In genomic region chr7:157691521-157692155, GRCh38 we compare ENCODE assay signal across 8 cellular contexts.
A peak's percentile ranks its signal among the peaks of the same experiment; 100 is the strongest.
DNase-seq lines count a peak whose midpoint lies in the region; ATAC-seq and TF ChIP-seq lines count a peak whose summit lies in the region.

No MANE protein-coding gene starts in this region.

- intact Hi-C loops in activated CD8-positive, alpha-beta T cell treated with anti-CD3 and anti-CD28 coated beads for 36 hours (cut with micrococcal nuclease): no loop called here
- intact Hi-C loops in MCF 10A (cut with micrococcal nuclease): no loop called here

- no peak overlapping the region for H3K9ac ChIP-seq in smooth muscle cell (ENCODE audit: low read depth)

- H3K4me3 Mint-ChIP-seq in activated CD8-positive, alpha-beta T cell treated with anti-CD3 and anti-CD28 coated beads for 36 hours: peak overlapping the region; percentile 19
- H3K4me3 Mint-ChIP-seq in MCF 10A (ENCODE audit: unreplicated experiment): no peak overlapping the region

- H3K9me3 ChIP-seq in hepatocyte (ENCODE audit: low read depth) (no peaks in the 10 kb centered on the region), smooth muscle cell (replicated peaks; ENCODE audit: low read depth) (no peaks in the 10 kb centered on the region)

- POLR2A ChIA-PET in activated CD8-positive, alpha-beta T cell treated with anti-CD3 and anti-CD28 coated beads for 36 hours (lab: Charles Lee): no interaction called here
- POLR2A ChIA-PET in MCF 10A (lab: Yijun Ruan, JAX): no interaction called here

- no peak overlapping the region for H3K27ac Mint-ChIP-seq in activated CD8-positive, alpha-beta T cell treated with anti-CD3 and anti-CD28 coated beads for 36 hours
- no peak overlapping the region for H3K27ac Mint-ChIP-seq in MCF 10A (ENCODE audit: low read depth, unreplicated experiment)

- H3K4me3 ChIP-seq in hepatocyte (no peak overlapping the region), smooth muscle cell (peak overlapping the region; percentile 18)

- H3K4me1 ChIP-seq in hepatocyte (ENCODE audit: insufficient read depth) (peaks cover 9% of the 10 kb centered on the region), smooth muscle cell (ENCODE audit: low read depth) (peaks cover 35% of the 10 kb centered on the region)

- no TSS peak for BruUV-seq in MCF 10A (replicated peaks; lab: Mats Ljungman, UMichigan)

- ATAC-seq in activated CD8-positive, alpha-beta T cell treated with anti-CD3 and anti-CD28 coated beads for 36 hours: no peak

- no peak for TF ChIP-seq CTCF in activated CD8-positive, alpha-beta T cell treated with anti-CD3 and anti-CD28 coated beads for 36 hours (IDR thresholded peaks at IDR 0.05)
- TF ChIP-seq CTCF in hepatocyte (IDR thresholded peaks at IDR 0.05; ENCODE audit: poor library complexity) (no peak), smooth muscle cell (IDR thresholded peaks at IDR 0.05; ENCODE audit: borderline replicate concordance, insufficient read depth, poor library complexity, severe bottlenecking) (no peak), MCF 10A (IDR thresholded peaks at IDR 0.05; ENCODE audit: unreplicated experiment) (no peak)

- peaks cover 20% of the 10 kb centered on the region for H3K4me1 Mint-ChIP-seq in activated CD8-positive, alpha-beta T cell treated with anti-CD3 and anti-CD28 coated beads for 36 hours (ENCODE audit: low read depth)
- H3K4me1 Mint-ChIP-seq in MCF 10A (ENCODE audit: insufficient read depth, unreplicated experiment): no peaks in the 10 kb centered on the region

- H4K20me1 ChIP-seq in hepatocyte (ENCODE audit: insufficient read depth, poor library complexity, severe bottlenecking) (no peaks in the 10 kb centered on the region), smooth muscle cell (ENCODE audit: low read depth) (no peaks in the 10 kb centered on the region)

- no peaks in the 10 kb centered on the region for H3K36me3 Mint-ChIP-seq in activated CD8-positive, alpha-beta T cell treated with anti-CD3 and anti-CD28 coated beads for 36 hours (ENCODE audit: low read depth)
- H3K36me3 Mint-ChIP-seq in MCF 10A (ENCODE audit: insufficient read depth, unreplicated experiment): no peaks in the 10 kb centered on the region

- peaks cover 48% of the 10 kb centered on the region for H3K27me3 Mint-ChIP-seq in activated CD8-positive, alpha-beta T cell treated with anti-CD3 and anti-CD28 coated beads for 36 hours
- peaks cover 4% of the 10 kb centered on the region for H3K27me3 Mint-ChIP-seq in MCF 10A (ENCODE audit: insufficient read depth, unreplicated experiment)

- H3F3A ChIP-seq in smooth muscle cell (ENCODE audit: low read depth): no peaks in the 10 kb centered on the region

- H3K27ac ChIP-seq in hepatocyte: no peak overlapping the region
- no peak overlapping the region for H3K27ac ChIP-seq in smooth muscle cell (ENCODE audit: low read depth)

- H2AFZ ChIP-seq in hepatocyte (no peak overlapping the region), smooth muscle cell (ENCODE audit: low read depth) (no peak overlapping the region)

- H3K9me2 ChIP-seq in hepatocyte (replicated peaks; ENCODE audit: insufficient read depth): no peaks in the 10 kb centered on the region

- H3K27me3 ChIP-seq in hepatocyte: peaks cover 85% of the 10 kb centered on the region
- peaks cover 88% of the 10 kb centered on the region for H3K27me3 ChIP-seq in smooth muscle cell (ENCODE audit: low read depth)

- no peaks in the 10 kb centered on the region for H3K36me3 ChIP-seq in hepatocyte (replicated peaks; ENCODE audit: insufficient read depth, low read depth)
- no peaks in the 10 kb centered on the region for H3K36me3 ChIP-seq in smooth muscle cell (ENCODE audit: low read depth)

- H3K79me2 ChIP-seq in hepatocyte (no peaks in the 10 kb centered on the region), smooth muscle cell (ENCODE audit: low read depth) (no peaks in the 10 kb centered on the region)

- peaks cover 2% of the 10 kb centered on the region for H3K9me3 Mint-ChIP-seq in activated CD8-positive, alpha-beta T cell treated with anti-CD3 and anti-CD28 coated beads for 36 hours
- H3K9me3 Mint-ChIP-seq in MCF 10A (ENCODE audit: unreplicated experiment): no peaks in the 10 kb centered on the region

- WGBS in hepatocyte (ENCODE audit: low lambda C conversion rate, missing lambda C conversion rate): 5% methylated on average over 40 of the region's 46 CpGs
- 5% methylated on average over 44 of the region's 46 CpGs for WGBS in smooth muscle cell (ENCODE audit: low lambda C conversion rate)

- H3K4me2 ChIP-seq in hepatocyte (peak overlapping the region; percentile 73), smooth muscle cell (peak overlapping the region; percentile 68)

- CTCF ChIA-PET in activated CD8-positive, alpha-beta T cell treated with anti-CD3 and anti-CD28 coated beads for 36 hours (lab: Charles Lee): interaction anchor here (0.6 kb wide), 1 partner anchor 90 kb away, joined by 3 read pairs; no protein-coding TSS in a partner anchor
- CTCF ChIA-PET in MCF 10A (lab: Yijun Ruan, JAX): no interaction called here

- peak; percentile 13 for DNase-seq in NCI-H1105 treated with DMSO at 0.1 percent for 48 hours (lab: John Stamatoyannopoulos, UW)
- DNase-seq in NCI-H1105 (lab: John Stamatoyannopoulos, UW): no peak
- DNase-seq in activated CD8-positive, alpha-beta T cell treated with anti-CD3 and anti-CD28 coated beads for 36 hours: no peak
- no peak for DNase-seq in hepatocyte (ENCODE audit: low spot score)
- no peak for DNase-seq in smooth muscle cell (lab: John Stamatoyannopoulos, UW; ENCODE audit: unreplicated experiment)
- no peak for DNase-seq in NCI-H1048 (lab: John Stamatoyannopoulos, UW)
- DNase-seq in stimulated activated CD4-positive, alpha-beta T cell treated with anti-CD3 and anti-CD28 coated beads, Interleukin-4, amount 100 ng/mL, for 1 hour: no peak
- no peak for DNase-seq in MCF 10A (ENCODE audit: unreplicated experiment)
